7 cellular contexts compared by ENCODE assay signal in the genomic region with DNA sequence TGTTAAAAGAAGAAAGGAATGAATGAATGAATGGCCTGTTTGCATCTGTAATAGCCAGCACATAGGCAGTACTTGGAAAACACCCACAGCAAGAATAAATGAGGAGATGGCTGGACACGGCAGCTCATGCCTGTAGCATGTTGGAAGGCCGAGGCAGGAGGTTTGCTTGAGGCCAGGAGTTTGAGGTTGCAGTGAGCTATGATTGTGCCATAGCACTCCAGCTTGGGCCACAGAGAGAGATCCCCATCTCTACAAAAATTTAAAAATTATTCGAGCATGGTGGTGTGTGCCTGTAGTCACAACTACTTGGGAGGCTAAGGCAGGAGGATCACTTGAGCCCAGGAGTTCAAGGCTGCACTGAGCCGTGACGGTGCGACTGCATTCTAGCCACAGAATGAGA. TPM values are rescaled to one million over a fixed set of nuclear protein-coding genes. Genes with fewer than 3 reads are reported as not detected.
DNase-seq lines count a peak whose midpoint lies in the region; ATAC-seq lines count a peak whose summit lies in the region.

No MANE protein-coding gene starts in this region.

- DNase-seq in activated T-helper 2 cell treated with anti-CD3 and anti-CD28 coated beads, Interferon-gamma antibody, Interleukin-2, Interleukin-4, amounts not matched to agents 10 μg/mL and 5 μg/mL and 100 μg/mL, durations not matched to agents 14 hours and 24 hours and 36 hours (ENCODE audit: low spot score) = no peak
- DNase-seq in immature natural killer cell (no peak), foreskin melanocyte (no peak), ureter (ENCODE audit: low spot score) (no peak)
- no peak for DNase-seq in stimulated activated naive B cell treated with anti-CD40 and anti-IgM and Interleukin-4, amounts not matched to agents 10 μg/mL and 1 μg/mL and 100 μg/mL, for 72 hours

- H3K27ac Mint-ChIP-seq in activated T-helper 2 cell treated with anti-CD3 and anti-CD28 coated beads, Interferon-gamma antibody, Interleukin-2, Interleukin-4, amounts not matched to agents 10 μg/mL and 5 μg/mL and 100 μg/mL, durations not matched to agents 14 hours and 24 hours and 36 hours = peak overlapping the region; percentile 89
- H3K27ac Mint-ChIP-seq in immature natural killer cell = peak overlapping the region; percentile 19 to 66 (median 49)
- H3K27ac Mint-ChIP-seq in stimulated activated naive B cell treated with anti-CD40 and anti-IgM and Interleukin-4, amounts not matched to agents 10 μg/mL and 1 μg/mL and 100 μg/mL, for 72 hours = peak overlapping the region; percentile 88

- no peaks in the 10 kb centered on the region for H3K27me3 Mint-ChIP-seq in activated T-helper 2 cell treated with anti-CD3 and anti-CD28 coated beads, Interferon-gamma antibody, Interleukin-2, Interleukin-4, amounts not matched to agents 10 μg/mL and 5 μg/mL and 100 μg/mL, durations not matched to agents 14 hours and 24 hours and 36 hours (ENCODE audit: low read depth)
- H3K27me3 Mint-ChIP-seq in immature natural killer cell (ENCODE audit: low read depth in 3 of 3) = peaks cover 0 to 7% (median 1%) of the 10 kb centered on the region in 3 donors
- H3K27me3 Mint-ChIP-seq in stimulated activated naive B cell treated with anti-CD40 and anti-IgM and Interleukin-4, amounts not matched to agents 10 μg/mL and 1 μg/mL and 100 μg/mL, for 72 hours = no peaks in the 10 kb centered on the region

- no peaks in the 10 kb centered on the region for H3K9me3 Mint-ChIP-seq in activated T-helper 2 cell treated with anti-CD3 and anti-CD28 coated beads, Interferon-gamma antibody, Interleukin-2, Interleukin-4, amounts not matched to agents 10 μg/mL and 5 μg/mL and 100 μg/mL, durations not matched to agents 14 hours and 24 hours and 36 hours
- H3K9me3 Mint-ChIP-seq in immature natural killer cell = no peaks in the 10 kb centered on the region
- peaks cover 0 to 5% of the 10 kb centered on the region in 2 donors for H3K9me3 Mint-ChIP-seq in stimulated activated naive B cell treated with anti-CD40 and anti-IgM and Interleukin-4, amounts not matched to agents 10 μg/mL and 1 μg/mL and 100 μg/mL, for 72 hours

- H3K4me1 Mint-ChIP-seq in activated T-helper 2 cell treated with anti-CD3 and anti-CD28 coated beads, Interferon-gamma antibody, Interleukin-2, Interleukin-4, amounts not matched to agents 10 μg/mL and 5 μg/mL and 100 μg/mL, durations not matched to agents 14 hours and 24 hours and 36 hours (ENCODE audit: low read depth) = peaks cover 73% of the 10 kb centered on the region
- peaks cover 36 to 53% of the 10 kb centered on the region in 2 donors for H3K4me1 Mint-ChIP-seq in immature natural killer cell
- H3K4me1 Mint-ChIP-seq in stimulated activated naive B cell treated with anti-CD40 and anti-IgM and Interleukin-4, amounts not matched to agents 10 μg/mL and 1 μg/mL and 100 μg/mL, for 72 hours = peaks cover 59 to 95% of the 10 kb centered on the region in 2 donors

- H3K36me3 Mint-ChIP-seq in activated T-helper 2 cell treated with anti-CD3 and anti-CD28 coated beads, Interferon-gamma antibody, Interleukin-2, Interleukin-4, amounts not matched to agents 10 μg/mL and 5 μg/mL and 100 μg/mL, durations not matched to agents 14 hours and 24 hours and 36 hours (ENCODE audit: low read depth) = peaks cover 97% of the 10 kb centered on the region
- H3K36me3 Mint-ChIP-seq in immature natural killer cell = peaks cover 0 to 5% (median 3%) of the 10 kb centered on the region in 3 donors
- H3K36me3 Mint-ChIP-seq in stimulated activated naive B cell treated with anti-CD40 and anti-IgM and Interleukin-4, amounts not matched to agents 10 μg/mL and 1 μg/mL and 100 μg/mL, for 72 hours = peaks cover 73 to 85% of the 10 kb centered on the region in 2 donors

- ATAC-seq in HG03571 (IDR thresholded peaks at IDR 0.05; ENCODE audit: unreplicated experiment) (peak; percentile 5), GM18861 (IDR thresholded peaks at IDR 0.05; ENCODE audit: unreplicated experiment) (no peak)
- no peak for ATAC-seq in stimulated activated naive B cell treated with anti-CD40 and anti-IgM and Interleukin-4, amounts not matched to agents 10 μg/mL and 1 μg/mL and 100 μg/mL, for 72 hours (replicated peaks)

- intact Hi-C loops in activated T-helper 2 cell treated with anti-CD3 and anti-CD28 coated beads, Interferon-gamma antibody, Interleukin-2, Interleukin-4, amounts not matched to agents 10 μg/mL and 5 μg/mL and 100 μg/mL, durations not matched to agents 14 hours and 24 hours and 36 hours (cut with micrococcal nuclease) = no loop called here

- peak overlapping the region; percentile 67 for H3K4me3 Mint-ChIP-seq in activated T-helper 2 cell treated with anti-CD3 and anti-CD28 coated beads, Interferon-gamma antibody, Interleukin-2, Interleukin-4, amounts not matched to agents 10 μg/mL and 5 μg/mL and 100 μg/mL, durations not matched to agents 14 hours and 24 hours and 36 hours (ENCODE audit: low read depth)
- no peak overlapping the region for H3K4me3 Mint-ChIP-seq in immature natural killer cell
- H3K4me3 Mint-ChIP-seq in stimulated activated naive B cell treated with anti-CD40 and anti-IgM and Interleukin-4, amounts not matched to agents 10 μg/mL and 1 μg/mL and 100 μg/mL, for 72 hours = peak overlapping the region; percentile 51 to 60

RNA-seq across cellular contexts. Expression of gene IL4R, which starts 12.5 kb away (rescaled TPM):
- total RNA-seq in activated T-helper 2 cell treated with anti-CD3 and anti-CD28 coated beads, Interferon-gamma antibody, Interleukin-2, Interleukin-4, amounts not matched to agents 10 μg/mL and 5 μg/mL and 100 μg/mL, durations not matched to agents 14 hours and 24 hours and 36 hours = 434 and 437 TPM in 2 replicates
- 10 to 100 TPM; 15.7 to 38.7 (median 20.1) TPM for polyA plus RNA-seq in immature natural killer cell
- total RNA-seq in ureter = 135 TPM

RNA-seq across cellular contexts. Expression of gene NSMCE1, which starts 57.7 kb away (rescaled TPM):
- total RNA-seq in activated T-helper 2 cell treated with anti-CD3 and anti-CD28 coated beads, Interferon-gamma antibody, Interleukin-2, Interleukin-4, amounts not matched to agents 10 μg/mL and 5 μg/mL and 100 μg/mL, durations not matched to agents 14 hours and 24 hours and 36 hours = 186 and 189 TPM in 2 replicates
- 100 to 1,000 TPM; 133 to 162 (median 148) TPM for polyA plus RNA-seq in immature natural killer cell
- 66.1 TPM for total RNA-seq in ureter

Comparison
In these comparisons a context has a peak if more than half of its experiments do, and no peak if none do; other contexts are left out.
1. H3K4me3 Mint-ChIP-seq: peak in activated T-helper 2 cell treated with anti-CD3 and anti-CD28 coated beads, Interferon-gamma antibody, Interleukin-2, Interleukin-4, amounts not matched to agents 10 μg/mL and 5 μg/mL and 100 μg/mL, durations not matched to agents 14 hours and 24 hours and 36 hours (single experiment) and stimulated activated naive B cell treated with anti-CD40 and anti-IgM and Interleukin-4, amounts not matched to agents 10 μg/mL and 1 μg/mL and 100 μg/mL, for 72 hours (2 of 2); none in immature natural killer cell (0 of 5).
2. Peak in every context shown above with its lines, with median percentiles within 50 percentile points of each other: H3K27ac Mint-ChIP-seq.